17 cellular contexts compared by ENCODE assay signal in the genomic region with DNA sequence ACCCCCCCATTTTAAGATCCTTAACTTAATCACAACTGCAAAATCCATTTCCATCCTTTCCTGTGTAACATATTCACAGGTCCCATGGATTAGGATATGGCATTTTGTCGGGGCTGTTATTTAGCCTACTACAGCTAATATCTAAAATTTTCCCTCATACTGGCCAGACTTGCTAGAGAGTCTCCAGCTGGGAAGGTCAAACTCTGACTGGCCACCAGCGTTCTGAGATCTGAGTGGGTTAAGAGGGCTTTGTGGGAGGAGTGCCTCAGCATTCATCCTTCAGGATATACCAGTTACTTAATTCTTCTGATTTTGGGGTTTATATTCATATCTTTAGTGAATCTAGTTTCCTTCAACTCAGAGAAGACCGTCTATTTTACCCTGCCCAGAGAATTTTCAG. TPM values are rescaled to one million over a fixed set of nuclear protein-coding genes. Genes with fewer than 3 reads are reported as not detected.
DNase-seq lines count a peak whose midpoint lies in the region; ATAC-seq, FAIRE-seq and TF ChIP-seq lines count a peak whose summit lies in the region.
"Had no signal": no experiment of that assay in that cellular context is flagged by ENCODE, and none has a peak within 500 bp of the region (broad histone marks: within the 10 kb centered on the region; RNA-seq: fewer than 3 reads in every experiment).

No MANE protein-coding gene starts in this region.

- peak overlapping the region; percentile 51 for H2AFZ ChIP-seq in GM23248
- no peak overlapping the region for H2AFZ ChIP-seq in hepatocyte

- no peaks in the 10 kb centered on the region for H3K9me2 ChIP-seq in GM23248 (ENCODE audit: insufficient read depth)
- H3K9me2 ChIP-seq in hepatocyte (replicated peaks; ENCODE audit: insufficient read depth) = no peaks in the 10 kb centered on the region

- in situ Hi-C loops in GM23248 (cut with MboI) (no loop called here), brain microvascular endothelial cell (cut with HindIII; ENCODE audit: low pct_ligation_motif_present, low sequenced_read_pairs) (no loop called here)

- intact Hi-C loops in pancreas (cut with DNase I) = no loop called here

- H3K9me3 ChIP-seq in GM23248 (ENCODE audit: low read depth) = no peaks in the 10 kb centered on the region
- no peaks in the 10 kb centered on the region for H3K9me3 ChIP-seq in RWPE2 (ENCODE audit: severe bottlenecking)
- no peaks in the 10 kb centered on the region for H3K9me3 ChIP-seq in hepatocyte (ENCODE audit: low read depth)
- no peaks in the 10 kb centered on the region for H3K9me3 ChIP-seq in pancreas
- H3K9me3 ChIP-seq: gastrocnemius medialis, neutrophil, right lobe of liver, SJCRH30, suprapubic skin had no signal

- H3K36me3 ChIP-seq in GM23248 (ENCODE audit: low read depth) (no peaks in the 10 kb centered on the region), RWPE2 (ENCODE audit: low read depth) (no peaks in the 10 kb centered on the region), hepatocyte (replicated peaks; ENCODE audit: insufficient read depth, low read depth) (no peaks in the 10 kb centered on the region), pancreas (no peaks in the 10 kb centered on the region), brain microvascular endothelial cell (replicated peaks) (no peaks in the 10 kb centered on the region)
- H3K36me3 ChIP-seq: gastrocnemius medialis, neutrophil, right lobe of liver, SJCRH30, suprapubic skin had no signal

- WGBS in GM23248 (ENCODE audit: low coverage in 1 of 2, low lambda C conversion rate in 2 of 2, missing lambda C conversion rate in 2 of 2), 2 experiments = 69 to 72% methylated on average over 3 of the region's 3 CpGs
- WGBS in hepatocyte (ENCODE audit: low lambda C conversion rate, missing lambda C conversion rate) = 70% methylated on average over 3 of the region's 3 CpGs
- WGBS in pancreas, 2 donors = 64 to 72% methylated on average over 3 of the region's 3 CpGs

- H3K4me2 ChIP-seq in GM23248 (ENCODE audit: unreplicated experiment) (peak overlapping the region; percentile 61), hepatocyte (peak overlapping the region; percentile 5)

- peaks cover 26% of the 10 kb centered on the region for H3F3A ChIP-seq in GM23248 (ENCODE audit: insufficient read depth)

- H3K9ac ChIP-seq in GM23248 = peak overlapping the region; percentile 51

- FAIRE-seq in pancreas (lab: Jason Lieb, UNC) = no peak
- FAIRE-seq: K562 had no signal

- H4K20me1 ChIP-seq in GM23248 (ENCODE audit: insufficient read depth) (no peaks in the 10 kb centered on the region), hepatocyte (ENCODE audit: insufficient read depth, poor library complexity, severe bottlenecking) (no peaks in the 10 kb centered on the region)

- H3K27me3 ChIP-seq in GM23248 (replicated peaks; ENCODE audit: insufficient read depth) = no peaks in the 10 kb centered on the region
- H3K27me3 ChIP-seq in RWPE2 (ENCODE audit: insufficient read depth, poor library complexity, severe bottlenecking) = no peaks in the 10 kb centered on the region
- no peaks in the 10 kb centered on the region for H3K27me3 ChIP-seq in hepatocyte
- no peaks in the 10 kb centered on the region for H3K27me3 ChIP-seq in pancreas
- no peaks in the 10 kb centered on the region for H3K27me3 ChIP-seq in brain microvascular endothelial cell (replicated peaks)
- H3K27me3 ChIP-seq: gastrocnemius medialis, neutrophil, right lobe of liver, SJCRH30, suprapubic skin had no signal

- H3K4me1 ChIP-seq in GM23248 (ENCODE audit: insufficient read depth) (peaks cover 25% of the 10 kb centered on the region), RWPE2 (ENCODE audit: insufficient read depth, poor library complexity, severe bottlenecking) (peaks cover 14% of the 10 kb centered on the region), hepatocyte (ENCODE audit: insufficient read depth) (peaks cover 14% of the 10 kb centered on the region), pancreas (peaks cover 0 to 4% (median 0%) of the 10 kb centered on the region in 3 donors)
- H3K4me1 ChIP-seq: SJCRH30 had no signal

- H3K4me3 ChIP-seq in GM23248 (no peak overlapping the region), RWPE2 (ENCODE audit: severe bottlenecking) (no peak overlapping the region), hepatocyte (no peak overlapping the region), pancreas (no peak overlapping the region), brain microvascular endothelial cell (ENCODE audit: low read depth, low read length) (no peak overlapping the region)
- H3K4me3 ChIP-seq: dorsolateral prefrontal cortex, gastrocnemius medialis, K562, right lobe of liver, SJCRH30, suprapubic skin had no signal

- H3K27ac ChIP-seq in GM23248 = peak overlapping the region; percentile 85
- peak overlapping the region; percentile 37 for H3K27ac ChIP-seq in RWPE2 (ENCODE audit: poor library complexity, severe bottlenecking)
- peak overlapping the region; percentile 78 for H3K27ac ChIP-seq in hepatocyte
- H3K27ac ChIP-seq in pancreas = peak overlapping the region in 2 of 4 donors; percentile 41 to 49
- no peak overlapping the region for H3K27ac ChIP-seq in brain microvascular endothelial cell
- H3K27ac ChIP-seq: dorsolateral prefrontal cortex, neutrophil, right lobe of liver, SJCRH30, suprapubic skin had no signal

- DNase-seq in GM23248 (peak; percentile 13), RWPE2 (ENCODE audit: low spot score) (no peak), hepatocyte (ENCODE audit: low spot score) (no peak), pancreas (no peak), inferior parietal cortex (ENCODE audit: extremely low spot score) (no peak), brain microvascular endothelial cell (no peak)
- DNase-seq: activated CD4-positive, alpha-beta T cell treated with anti-CD3 and anti-CD28 coated beads, Interleukin-2, amount 10 ng/mL, durations not matched to agents 7 days and 5 days; activated CD8-positive, alpha-beta memory T cell treated with anti-CD3 and anti-CD28 coated beads, Interleukin-2, amount 50 U/mL, for 48 hours; dorsolateral prefrontal cortex; gastrocnemius medialis; right lobe of liver; SJCRH30; T-helper 17 cell had no signal

- ATAC-seq in RWPE2 (ENCODE audit: low read depth) (no peak), pancreas (peak in 3 of 4 donors; percentile 11 to 40 (median 39)), GM21526 (IDR thresholded peaks at IDR 0.05; ENCODE audit: low FRiP score, unreplicated experiment) (no peak)
- ATAC-seq: gastrocnemius medialis, K562, T-helper 17 cell had no signal

- H3K79me2 ChIP-seq in GM23248 (ENCODE audit: insufficient read depth) (no peaks in the 10 kb centered on the region), hepatocyte (no peaks in the 10 kb centered on the region)

- TF ChIP-seq CTCF in RWPE2 (IDR thresholded peaks at IDR 0.05; ENCODE audit: poor library complexity, severe bottlenecking) (no peak), hepatocyte (IDR thresholded peaks at IDR 0.05; ENCODE audit: poor library complexity) (no peak), pancreas (IDR thresholded peaks at IDR 0.05) (no peak), brain microvascular endothelial cell (IDR thresholded peaks at IDR 0.05; ENCODE audit: low read depth, low read length, missing control alignments) (no peak)

RNA-seq across cellular contexts. Expression of a gene that starts 17.7 kb away (rescaled TPM):
- total RNA-seq in GM23248 (2014; rRNA removed; shearing (Covaris generic)) = not detected in 2 replicates
- polyA plus RNA-seq in GM23248 (2016; fragmentation: Nextera tagmentation; extraction: Ambion mirVana) = not detected in 2 replicates
- 1.7 and 3.7 TPM in 2 replicates for total RNA-seq in hepatocyte
- 1.5 and 2.1 TPM in 2 replicates for polyA plus RNA-seq in hepatocyte
- 10 to 100 TPM in 1 of 6 donors, 1 to 10 TPM in 5; 3.3 to 10.6 (median 3.9) TPM for total RNA-seq in pancreas
- polyA plus RNA-seq in pancreas = 1 to 10 TPM; 2.4 to 6.4 TPM
- total RNA-seq: activated CD4-positive, alpha-beta T cell treated with anti-CD3 and anti-CD28 coated beads, Interleukin-2, amount 10 ng/mL, durations not matched to agents 7 days and 5 days; K562; SJCRH30; T-helper 17 cell had no signal
- polyA plus RNA-seq: K562 had no signal

Comparison
In these comparisons a context has a peak if more than half of its experiments do, and no peak if none do; other contexts are left out.
1. ATAC-seq: peak in pancreas (3 of 4); none in RWPE2 (single experiment) and GM21526 (single experiment).